ENCODE assay signal across 8 cellular contexts in genomic region chr1:152001631-152002584, GRCh38. TPM values are rescaled to one million over a fixed set of nuclear protein-coding genes. Genes with fewer than 3 reads are reported as not detected.
A peak's percentile ranks its signal among the peaks of the same experiment; 100 is the strongest.
DNase-seq lines count a peak whose midpoint lies in the region; ATAC-seq, FAIRE-seq and TF ChIP-seq lines count a peak whose summit lies in the region.

No MANE protein-coding gene starts in this region.

- DNase-seq in AG04450 (ENCODE audit: low read depth, low spot score), result peak; percentile 94
- DNase-seq in NCI-H2227 (lab: John Stamatoyannopoulos, UW; ENCODE audit: unreplicated experiment), result peak; percentile 83
- DNase-seq in activated CD4-positive, CD25-positive, alpha-beta regulatory T cell treated with anti-CD3 and anti-CD28 coated beads, Interleukin-2, amount 50 U/mL, for 16 hours (ENCODE audit: low read depth, low spot score), result peak; percentile 56
- peak; percentile 57 for DNase-seq in cerebellum (ENCODE audit: low spot score)
- DNase-seq in HepG2 (ENCODE audit: low spot score), result peak; percentile 72
- peak; percentile 78 to 83 for DNase-seq in stimulated activated CD4-positive, alpha-beta T cell treated with anti-CD3 and anti-CD28 coated beads, Interleukin-2, amount 100 ng/mL, for 24 hours

- H3K27ac ChIP-seq in AG04450 (ENCODE audit: low read depth, low read length) (peak overlapping the region; percentile 81), HepG2 (ENCODE audit: extremely low read length, insufficient read depth, low read length) (no peak overlapping the region)

- H3K4me1 ChIP-seq in HepG2 (ENCODE audit: insufficient read depth, low read length), result peaks cover 11% of the 10 kb centered on the region

- no peaks in the 10 kb centered on the region for H3K79me2 ChIP-seq in HepG2 (ENCODE audit: insufficient read depth, low read length)

- peak overlapping the region; percentile 30 for H3K4me2 ChIP-seq in HepG2 (ENCODE audit: low read depth, low read length)

- BruUV-seq in HepG2 (replicated peaks; lab: Mats Ljungman, UMichigan), result no TSS peak

- peak; percentile 84 for FAIRE-seq in HepG2 (lab: Jason Lieb, UNC)

- POLR2A ChIA-PET in AG04450 (lab: Yijun Ruan, JAX), result interaction anchor here (0.8 to 1.8 kb wide), 5 partner anchors 9 to 239 kb away, joined by 3 to 9 read pairs (median 3); partner anchors contain the start of genes MRPL9 and THEM4
- POLR2A ChIA-PET in HepG2 (lab: Yijun Ruan, JAX), result interaction anchor here (0.9 to 2.2 kb wide), 7 partner anchors 9 to 93 kb away, joined by 3 to 12 read pairs (median 3); partner anchors contain the start of genes S100A10 and THEM4

- H2AFZ ChIP-seq in HepG2 (ENCODE audit: low read length), result no peak overlapping the region

- CTCF ChIA-PET in AG04450 (lab: Charles Lee) (interaction anchor here (0.5 to 11.3 kb wide), 36 partner anchors 10 to 538 kb away, joined by 3 to 251 read pairs (median 5); partner anchors contain the start of genes MRPL9, S100A10 and THEM4), HepG2 (lab: Yijun Ruan, JAX; ENCODE audit: low intra/inter-chr PET ratio, low total read pairs) (interaction anchor here (0.8 to 6.2 kb wide), 5 partner anchors 13 to 113 kb away, joined by 3 to 48 read pairs (median 3); no protein-coding TSS in a partner anchor)

- H3K27me3 ChIP-seq in AG04450 (ENCODE audit: control insufficient read depth, insufficient read depth, low read length), result peaks cover 29% of the 10 kb centered on the region
- peaks cover 0 to 5% of the 10 kb centered on the region in 2 experiments; a peak in 2 of 5 replicates for H3K27me3 ChIP-seq in HepG2 (ENCODE audit: control insufficient read depth in 1 of 2, insufficient read depth in 2 of 2, low read length in 2 of 2)

- WGBS in HepG2 (ENCODE audit: low lambda C conversion rate), result 70% methylated on average over 4 of the region's 4 CpGs

- no peak for TF ChIP-seq POLR2A in HepG2 (IDR thresholded peaks at IDR 0.05; ENCODE audit: insufficient read depth in 1 of 2, low read depth in 2 of 2, low read length in 2 of 2)

- in situ Hi-C loops in HepG2 (cut with HindIII; ENCODE audit: extremely low pct_ligation_motif_present, low pct_unique_long_range_greater_than_20kb), result no loop called here

- H3K9me3 ChIP-seq in AG04450 (ENCODE audit: control insufficient read depth, insufficient read depth, low read length) (peaks cover 7% of the 10 kb centered on the region; the same call in 1 of the 2 replicates), HepG2 (ENCODE audit: low read length) (no peaks in the 10 kb centered on the region)

- intact Hi-C loops in HepG2 (cut with micrococcal nuclease; ENCODE audit: unreplicated experiment), result loop anchor here (1.0 to 2.0 kb wide), 3 partner anchors 34 to 113 kb away; no protein-coding TSS in a partner anchor

- TF ChIP-seq EP300 in HepG2 (IDR thresholded peaks at IDR 0.05; ENCODE audit: low read depth in 2 of 2, low read length in 2 of 2), result no peak
- no peak for TF ChIP-seq EP300 in HepG2 (CRISPR knock-in tag; IDR thresholded peaks at IDR 0.05; ENCODE audit: borderline replicate concordance)

- H3K4me3 ChIP-seq in AG04450 (ENCODE audit: low read depth, low read length), result no peak overlapping the region
- H3K4me3 ChIP-seq in HepG2 (replicated peaks in 1 of 3; ENCODE audit: insufficient read depth in 1 of 3, low read depth in 2 of 3, low read length in 3 of 3), result no peak overlapping the region

- H4K20me1 ChIP-seq in HepG2 (ENCODE audit: insufficient read depth, low read length), result no peaks in the 10 kb centered on the region

- peak; percentile 84 for TF ChIP-seq RAD21 in HepG2 (CRISPR knock-in tag; IDR thresholded peaks at IDR 0.05)

- ATAC-seq in GM21529 (IDR thresholded peaks at IDR 0.05; ENCODE audit: unreplicated experiment) (peak; percentile 47), HepG2 (peak; percentile 74), GM19463 (IDR thresholded peaks at IDR 0.05; ENCODE audit: unreplicated experiment) (no peak)

- H3K9ac ChIP-seq in HepG2 (ENCODE audit: insufficient read depth, low read depth, low read length), result no peak overlapping the region

- peak; percentile 98 for TF ChIP-seq CTCF in AG04450 (IDR thresholded peaks at IDR 0.05; ENCODE audit: low read depth, low read length)
- TF ChIP-seq CTCF in HepG2 (CRISPR knock-in tag; IDR thresholded peaks at IDR 0.05), result peak; percentile 81

- no peaks in the 10 kb centered on the region for H3K36me3 ChIP-seq in HepG2 (replicated peaks in 1 of 2; ENCODE audit: control insufficient read depth in 1 of 2, insufficient read depth in 2 of 2, low read length in 2 of 2)

TF ChIP-seq in HepG2, 621 proteins besides CTCF, POLR2A, EP300 and RAD21 (continues in another document):
- TF ChIP-seq ZNF501 (CRISPR knock-in tag; IDR thresholded peaks at IDR 0.05), result peak; percentile 37; the same call in 1 of the 2 replicates
- peak; percentile 92 for TF ChIP-seq SMC3 (IDR thresholded peaks at IDR 0.05; ENCODE audit: low read length)
- TF ChIP-seq ZNF670 (CRISPR knock-in tag; IDR thresholded peaks at IDR 0.05; ENCODE audit: borderline replicate concordance), result no peak
- TF ChIP-seq STAG1 (CRISPR knock-in tag; IDR thresholded peaks at IDR 0.05), result peak; percentile 90
- no peak for TF ChIP-seq STAT5B (CRISPR knock-in tag; IDR thresholded peaks at IDR 0.05)
- TF ChIP-seq GATAD2A (CRISPR knock-in tag; IDR thresholded peaks at IDR 0.05), result 0 out of 2 replicates have a peak, but pooled peaks have one; percentile 14

RNA-seq across cellular contexts. Expression of gene S100A10, which starts 8.2 kb away (rescaled TPM):
- polyA plus RNA-seq in AG04450 (2011; rRNA removed) (188 and 200 TPM in 2 replicates), HepG2 (2011; rRNA removed) (21.2 and 28.7 TPM in 2 replicates)
- polyA minus RNA-seq in AG04450 (2011; rRNA and poly(A)+ RNA removed), result 108 and 158 TPM in 2 replicates
- total RNA-seq in cerebellum (1.8 TPM), HepG2 (2016; rRNA removed; fragmentation: Illumina TruSeq; extraction: Trizol) (16.8 and 25.6 TPM in 2 replicates)
- 11.2 and 14.8 TPM in 2 replicates for total RNA-seq in HepG2 (2016; cell fraction: cytosol; rRNA removed; fragmentation: Illumina TruSeq; extraction: Trizol; ENCODE audit: low read depth)
- total RNA-seq in HepG2 (2016; cell fraction: insoluble cytoplasmic fraction; rRNA removed; fragmentation: Illumina TruSeq; extraction: Trizol), result 16.6 and 20.0 TPM in 2 replicates
- 11.0 and 15.4 TPM in 2 replicates for total RNA-seq in HepG2 (2016; cell fraction: membrane; rRNA removed; fragmentation: Illumina TruSeq; extraction: Trizol)
- total RNA-seq in HepG2 (2016; cell fraction: nucleus; rRNA removed; fragmentation: Illumina TruSeq; extraction: Trizol), result 9.2 and 9.3 TPM in 2 replicates
- polyA plus RNA-seq in HepG2 (2011; cell fraction: cytosol; rRNA removed), result 20.0 and 23.9 TPM in 2 replicates
- 4.5 and 6.8 TPM in 2 replicates for polyA plus RNA-seq in HepG2 (2011; cell fraction: nucleus; rRNA removed)
- polyA plus RNA-seq in HepG2 (2012), result 83.4 and 162 TPM in 2 replicates
- 40.3 and 56.7 TPM in 2 replicates for polyA plus RNA-seq in HepG2 (2016; cell fraction: cytosol; fragmentation: Illumina TruSeq; extraction: Trizol; ENCODE audit: low read depth)
- 59.5 and 63.7 TPM in 2 replicates for polyA plus RNA-seq in HepG2 (2016; cell fraction: insoluble cytoplasmic fraction; fragmentation: Illumina TruSeq; extraction: Trizol; ENCODE audit: low read depth)
- 33.3 and 43.6 TPM in 2 replicates for polyA plus RNA-seq in HepG2 (2016; cell fraction: membrane; fragmentation: Illumina TruSeq; extraction: Trizol; ENCODE audit: low read depth)
- polyA plus RNA-seq in HepG2 (2016; cell fraction: nucleus; fragmentation: Illumina TruSeq; extraction: Trizol; ENCODE audit: insufficient read depth, low read depth), result 26.6 and 31.6 TPM in 2 replicates
- polyA minus RNA-seq in HepG2 (2011; rRNA and poly(A)+ RNA removed; ENCODE audit: low replicate concordance), result 10.2 and 42.1 TPM in 2 replicates
- polyA minus RNA-seq in HepG2 (2011; cell fraction: cytosol; rRNA and poly(A)+ RNA removed), result 51.8 and 64.0 TPM in 2 replicates
- polyA minus RNA-seq in HepG2 (2011; cell fraction: nucleus; rRNA and poly(A)+ RNA removed), result 12.5 and 18.9 TPM in 2 replicates

RNA-seq across cellular contexts. Expression of gene S100A11, which starts 34.9 kb away (rescaled TPM):
- 693 and 1,000 TPM in 2 replicates for polyA plus RNA-seq in AG04450 (2011; rRNA removed)
- 473 and 578 TPM in 2 replicates for polyA minus RNA-seq in AG04450 (2011; rRNA and poly(A)+ RNA removed)
- total RNA-seq in cerebellum, result 10.3 TPM
- 5.9 and 6.6 TPM in 2 replicates for total RNA-seq in HepG2 (2016; rRNA removed; fragmentation: Illumina TruSeq; extraction: Trizol)
- 1.3 and 3.2 TPM in 2 replicates for total RNA-seq in HepG2 (2016; cell fraction: cytosol; rRNA removed; fragmentation: Illumina TruSeq; extraction: Trizol; ENCODE audit: low read depth)
- total RNA-seq in HepG2 (2016; cell fraction: insoluble cytoplasmic fraction; rRNA removed; fragmentation: Illumina TruSeq; extraction: Trizol), result 4.3 and 7.0 TPM in 2 replicates
- 3.4 and 3.6 TPM in 2 replicates for total RNA-seq in HepG2 (2016; cell fraction: membrane; rRNA removed; fragmentation: Illumina TruSeq; extraction: Trizol)
- 1.3 and 2.0 TPM in 2 replicates for total RNA-seq in HepG2 (2016; cell fraction: nucleus; rRNA removed; fragmentation: Illumina TruSeq; extraction: Trizol)
- polyA plus RNA-seq in HepG2 (2011; rRNA removed), result 32.5 and 34.4 TPM in 2 replicates
- 34.2 and 35.0 TPM in 2 replicates for polyA plus RNA-seq in HepG2 (2011; cell fraction: cytosol; rRNA removed)
- polyA plus RNA-seq in HepG2 (2011; cell fraction: nucleus; rRNA removed), result 3.5 and 6.0 TPM in 2 replicates
- polyA plus RNA-seq in HepG2 (2012), result 12.4 and 19.5 TPM in 2 replicates
- 10.8 and 13.7 TPM in 2 replicates for polyA plus RNA-seq in HepG2 (2016; cell fraction: cytosol; fragmentation: Illumina TruSeq; extraction: Trizol; ENCODE audit: low read depth)
- 24.8 and 27.8 TPM in 2 replicates for polyA plus RNA-seq in HepG2 (2016; cell fraction: insoluble cytoplasmic fraction; fragmentation: Illumina TruSeq; extraction: Trizol; ENCODE audit: low read depth)
- 11.2 and 13.6 TPM in 2 replicates for polyA plus RNA-seq in HepG2 (2016; cell fraction: membrane; fragmentation: Illumina TruSeq; extraction: Trizol; ENCODE audit: low read depth)
- 8.1 and 10.6 TPM in 2 replicates for polyA plus RNA-seq in HepG2 (2016; cell fraction: nucleus; fragmentation: Illumina TruSeq; extraction: Trizol; ENCODE audit: insufficient read depth, low read depth)
- polyA minus RNA-seq in HepG2 (2011; rRNA and poly(A)+ RNA removed; ENCODE audit: low replicate concordance), result 24.1 and 1,581 TPM in 2 replicates
- 14.6 and 16.4 TPM in 2 replicates for polyA minus RNA-seq in HepG2 (2011; cell fraction: cytosol; rRNA and poly(A)+ RNA removed)
- polyA minus RNA-seq in HepG2 (2011; cell fraction: nucleus; rRNA and poly(A)+ RNA removed), result 5.2 and 6.7 TPM in 2 replicates
